Comparison of ENCODE assay signal across 8 cellular contexts in the genomic region with DNA sequence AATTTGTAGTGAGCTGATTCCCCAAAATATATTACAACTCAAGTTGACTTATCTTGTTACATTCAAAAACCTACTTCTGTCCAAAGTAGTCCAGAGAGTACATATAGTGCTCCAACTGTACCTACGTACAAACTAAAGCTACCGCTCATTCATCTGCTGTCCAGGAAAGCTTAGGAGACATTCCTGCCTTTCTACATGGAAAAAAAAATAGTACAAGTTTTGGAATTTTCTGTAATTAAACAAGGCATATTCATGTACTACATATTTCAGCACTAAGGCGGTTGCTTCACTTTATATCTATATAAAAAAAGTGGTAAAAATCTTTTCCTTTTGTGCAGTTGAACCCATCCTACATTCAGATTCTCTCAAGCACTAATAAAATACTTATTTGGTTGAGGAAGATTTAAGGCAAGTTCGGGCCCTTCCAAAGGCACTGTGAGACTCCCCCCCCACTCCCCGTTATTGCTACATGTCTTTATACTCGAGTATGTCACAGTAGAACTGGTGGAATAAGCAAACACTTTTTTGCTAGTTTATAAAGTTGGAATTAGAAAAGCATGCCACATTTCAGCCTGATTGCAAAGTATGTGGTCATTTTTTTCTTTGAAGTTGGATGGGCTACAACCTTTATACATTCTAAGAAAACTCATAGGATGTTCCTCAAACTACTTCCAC. TPM values are rescaled to one million over a fixed set of nuclear protein-coding genes. Genes with fewer than 3 reads are reported as not detected.
DNase-seq lines count a peak whose midpoint lies in the region; ATAC-seq and FAIRE-seq lines count a peak whose summit lies in the region.

No MANE protein-coding gene starts in this region.

- no peaks in the 10 kb centered on the region for H3K9me3 Mint-ChIP-seq in activated naive CD4-positive, alpha-beta T cell treated with anti-CD3 and anti-CD28 coated beads, Interleukin-2, amount 50 U/mL, for 72 hours

- H3K4me3 ChIP-seq in iPS-18a (ENCODE audit: low read length) (peak overlapping the region; percentile 83), stomach smooth muscle (ENCODE audit: low read length in 2 of 2) (peak overlapping the region; percentile 69 to 95)

- peaks cover 55% of the 10 kb centered on the region for H3K4me1 ChIP-seq in iPS-18a (ENCODE audit: control insufficient read depth, low read depth, low read length)
- H3K4me1 ChIP-seq in stomach smooth muscle (ENCODE audit: control insufficient read depth, insufficient read depth, low read length), result peaks cover 62% of the 10 kb centered on the region

- ATAC-seq in activated naive CD4-positive, alpha-beta T cell treated with anti-CD3 and anti-CD28 coated beads, Interleukin-2, amount 50 U/mL, for 72 hours, result no peak

- H3K36me3 ChIP-seq in iPS-18a (ENCODE audit: control insufficient read depth, low read depth, low read length), result peaks cover 26% of the 10 kb centered on the region
- H3K36me3 ChIP-seq in stomach smooth muscle (ENCODE audit: control insufficient read depth in 2 of 2, insufficient read depth in 2 of 2, low read length in 2 of 2), result peaks cover 7 to 11% of the 10 kb centered on the region in 2 donors

- peak; percentile 31 for DNase-seq in NCI-H82 (lab: John Stamatoyannopoulos, UW)
- DNase-seq in NCI-H82 treated with DMSO at 0.1 percent for 48 hours (lab: John Stamatoyannopoulos, UW; ENCODE audit: unreplicated experiment), result no peak
- no peak for DNase-seq in activated naive CD4-positive, alpha-beta T cell treated with anti-CD3 and anti-CD28 coated beads, Interleukin-2, amount 50 U/mL, for 72 hours (ENCODE audit: low spot score in 2 of 2)
- no peak for DNase-seq in NCI-H2171 (lab: John Stamatoyannopoulos, UW)
- DNase-seq in inferior parietal cortex (ENCODE audit: extremely low spot score), result no peak
- no peak for DNase-seq in GM19239 (ENCODE audit: insufficient read length, low spot score)

- H3K9me3 ChIP-seq in iPS-18a (ENCODE audit: control insufficient read depth, low read depth, low read length) (no peaks in the 10 kb centered on the region), stomach smooth muscle (ENCODE audit: control insufficient read depth in 2 of 2, low read length in 2 of 2) (no peaks in the 10 kb centered on the region)

- H3K27me3 ChIP-seq in iPS-18a (ENCODE audit: control insufficient read depth, insufficient read depth, low read length) (no peaks in the 10 kb centered on the region), stomach smooth muscle (ENCODE audit: control insufficient read depth in 1 of 2, insufficient read depth in 2 of 2, low read length in 2 of 2) (no peaks in the 10 kb centered on the region)

- H3K27ac Mint-ChIP-seq in activated naive CD4-positive, alpha-beta T cell treated with anti-CD3 and anti-CD28 coated beads, Interleukin-2, amount 50 U/mL, for 72 hours, result peak overlapping the region; percentile 91 to 99

- H3K9ac ChIP-seq in iPS-18a (ENCODE audit: low read length) (peak overlapping the region; percentile 42), stomach smooth muscle (ENCODE audit: low read length in 2 of 2) (peak overlapping the region; percentile 80 to 87)

- FAIRE-seq in GM19239 (lab: Jason Lieb, UNC), result no peak

- H3K36me3 Mint-ChIP-seq in activated naive CD4-positive, alpha-beta T cell treated with anti-CD3 and anti-CD28 coated beads, Interleukin-2, amount 50 U/mL, for 72 hours, result peaks cover 27 to 34% of the 10 kb centered on the region in 2 donors

- H3K27ac ChIP-seq in iPS-18a (ENCODE audit: low read length) (no peak overlapping the region), stomach smooth muscle (ENCODE audit: low read length) (peak overlapping the region; percentile 95)

RNA-seq across cellular contexts. Expression of gene ZFP36L2, which starts 3.8 kb away (rescaled TPM):
- total RNA-seq in activated naive CD4-positive, alpha-beta T cell treated with anti-CD3 and anti-CD28 coated beads, Interleukin-2, amount 50 U/mL, for 72 hours, result 10 to 100 TPM; 27.3 to 70.4 TPM
